In genomic region chr16:89420204-89420603, GRCh38 we compare ENCODE assay signal across 1 cellular context.
TF ChIP-seq lines count a peak whose summit lies in the region.

No MANE protein-coding gene starts in this region.

TF ChIP-seq in GM12878, 131 proteins besides CTCF, POLR2A, EP300 and RAD21 (continued from another document):
- TF ChIP-seq MLLT1 (IDR thresholded peaks at IDR 0.05) (peak; percentile 58; the same call in 1 of the 2 replicates), JUND (IDR thresholded peaks at IDR 0.05; ENCODE audit: low read depth, low read length) (no peak), IKZF2 (IDR thresholded peaks at IDR 0.05) (peak in 1 of 2 experiments; percentile 28; a peak in 1 of 4 replicates), ELK1 (IDR thresholded peaks at IDR 0.05; ENCODE audit: low read depth, low read length) (no peak), MTA3 (IDR thresholded peaks at IDR 0.05; ENCODE audit: borderline replicate concordance, low read length) (no peak), USF1 (IDR thresholded peaks at IDR 0.05; ENCODE audit: borderline replicate concordance, extremely low read length, insufficient read depth, low read depth, low read length) (no peak), TCF3 (IDR thresholded peaks at IDR 0.05; ENCODE audit: borderline replicate concordance, insufficient read depth, low read depth, low read length) (0 out of 2 replicates have a peak, but pooled peaks have one; percentile 48), PAX5 (IDR thresholded peaks at IDR 0.05; ENCODE audit: borderline replicate concordance, low read depth, low read length) (no peak), EZH2 (IDR thresholded peaks at IDR 0.05; ENCODE audit: borderline replicate concordance, control insufficient read depth, low read depth, low read length) (no peak), TBL1XR1 (IDR thresholded peaks at IDR 0.05; ENCODE audit: low read depth, low read length) (no peak), BACH1 (IDR thresholded peaks at IDR 0.05; ENCODE audit: borderline replicate concordance) (no peak)
- TF ChIP-seq, protein P1, sequence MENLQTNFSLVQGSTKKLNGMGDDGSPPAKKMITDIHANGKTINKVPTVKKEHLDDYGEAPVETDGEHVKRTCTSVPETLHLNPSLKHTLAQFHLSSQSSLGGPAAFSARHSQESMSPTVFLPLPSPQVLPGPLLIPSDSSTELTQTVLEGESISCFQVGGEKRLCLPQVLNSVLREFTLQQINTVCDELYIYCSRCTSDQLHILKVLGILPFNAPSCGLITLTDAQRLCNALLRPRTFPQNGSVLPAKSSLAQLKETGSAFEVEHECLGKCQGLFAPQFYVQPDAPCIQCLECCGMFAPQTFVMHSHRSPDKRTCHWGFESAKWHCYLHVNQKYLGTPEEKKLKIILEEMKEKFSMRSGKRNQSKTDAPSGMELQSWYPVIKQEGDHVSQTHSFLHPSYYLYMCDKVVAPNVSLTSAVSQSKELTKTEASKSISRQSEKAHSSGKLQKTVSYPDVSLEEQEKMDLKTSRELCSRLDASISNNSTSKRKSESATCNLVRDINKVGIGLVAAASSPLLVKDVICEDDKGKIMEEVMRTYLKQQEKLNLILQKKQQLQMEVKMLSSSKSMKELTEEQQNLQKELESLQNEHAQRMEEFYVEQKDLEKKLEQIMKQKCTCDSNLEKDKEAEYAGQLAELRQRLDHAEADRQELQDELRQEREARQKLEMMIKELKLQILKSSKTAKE (IDR thresholded peaks at IDR 0.05; ENCODE audit: low read depth, poor library complexity, severe bottlenecking): no peak
